9 cellular contexts compared by ENCODE assay signal in the genomic region with DNA sequence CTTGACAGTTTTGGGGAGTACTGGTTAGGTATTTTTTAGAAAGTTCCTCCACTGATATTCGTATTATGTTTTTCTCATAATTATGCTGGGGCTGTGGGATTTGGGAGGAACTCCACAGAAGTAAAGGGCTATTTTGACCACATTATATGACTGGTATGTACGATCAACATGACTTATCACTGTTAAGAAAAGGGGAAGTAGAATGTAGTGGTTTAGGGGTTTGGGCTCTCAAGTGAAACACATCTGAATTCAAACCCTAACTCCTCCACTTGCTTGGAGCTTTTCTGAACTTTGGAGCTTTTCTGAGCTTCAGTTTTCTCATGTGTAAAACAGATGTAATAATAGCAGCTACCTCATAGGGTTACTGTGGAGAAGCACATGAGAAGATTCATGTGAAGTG.
DNase-seq lines count a peak whose midpoint lies in the region; ATAC-seq and TF ChIP-seq lines count a peak whose summit lies in the region.
"Had no signal": no experiment of that assay in that cellular context is flagged by ENCODE, and none has a peak within 500 bp of the region (broad histone marks: within the 10 kb centered on the region; RNA-seq: fewer than 3 reads in every experiment).

No MANE protein-coding gene starts in this region.

- peak; percentile 99 for ATAC-seq in GM19035 (IDR thresholded peaks at IDR 0.05; ENCODE audit: unreplicated experiment)
- ATAC-seq in HG02678 (IDR thresholded peaks at IDR 0.05; ENCODE audit: unreplicated experiment) = peak; percentile 99
- peak; percentile 99 for ATAC-seq in HG03565 (IDR thresholded peaks at IDR 0.05; ENCODE audit: unreplicated experiment)
- ATAC-seq in aorta (ENCODE audit: low FRiP score) = no peak
- ATAC-seq: Panc1 had no signal

- no peak overlapping the region for H3K4me2 ChIP-seq in osteoblast (ENCODE audit: insufficient read depth, low read length)
- H3K4me2 ChIP-seq: KMS-11 had no signal

- no peak for TF ChIP-seq CTCF in osteoblast (IDR thresholded peaks at IDR 0.05; ENCODE audit: extremely low read depth, low read depth, low read length)

- peak overlapping the region; percentile 53 for H2AFZ ChIP-seq in osteoblast (ENCODE audit: low read length)

- no peaks in the 10 kb centered on the region for H3K36me3 ChIP-seq in osteoblast (ENCODE audit: insufficient read depth, low read length)
- H3K36me3 ChIP-seq in aorta (ENCODE audit: control insufficient read depth in 1 of 2, insufficient read depth in 2 of 2, low read length in 1 of 2) = no peaks in the 10 kb centered on the region

- H3K4me1 ChIP-seq in osteoblast (ENCODE audit: insufficient read depth, low read length) (no peaks in the 10 kb centered on the region), aorta (ENCODE audit: control insufficient read depth in 1 of 2, insufficient read depth in 2 of 2, low read length in 2 of 2) (no peaks in the 10 kb centered on the region)

- no peak for DNase-seq in osteoblast (ENCODE audit: insufficient read length, low spot score, missing footprints)
- DNase-seq in SW 1271 (lab: John Stamatoyannopoulos, UW) = no peak
- DNase-seq in NCI-H2029 treated with DMSO at 0.1 percent for 48 hours (lab: John Stamatoyannopoulos, UW) = no peak
- no peak for DNase-seq in aorta

- H3K27me3 ChIP-seq in osteoblast (ENCODE audit: insufficient read depth, low read length) (no peaks in the 10 kb centered on the region), aorta (ENCODE audit: control insufficient read depth in 1 of 2, insufficient read depth in 2 of 2, low read length in 1 of 2) (no peaks in the 10 kb centered on the region)

- H3K9me3 ChIP-seq in osteoblast (ENCODE audit: low read depth, low read length) = no peaks in the 10 kb centered on the region
- no peaks in the 10 kb centered on the region for H3K9me3 ChIP-seq in aorta (ENCODE audit: control insufficient read depth, low read length)

- 59 to 69% methylated on average over 2 of the region's 2 CpGs for WGBS in aorta, 2 donors

- no peaks in the 10 kb centered on the region for H4K20me1 ChIP-seq in osteoblast (ENCODE audit: insufficient read depth, low read length)

- intact Hi-C loops in aorta (cut with DNase I) = no loop called here

- H3K4me3 ChIP-seq in osteoblast (ENCODE audit: insufficient read depth, low read length) (no peak overlapping the region), aorta (ENCODE audit: low read length in 2 of 2) (no peak overlapping the region)

- H3K79me2 ChIP-seq in osteoblast (ENCODE audit: insufficient read depth, low read length) = no peaks in the 10 kb centered on the region

- no peak overlapping the region for H3K27ac ChIP-seq in osteoblast (ENCODE audit: low read depth, low read length)
- no peak overlapping the region for H3K27ac ChIP-seq in aorta (ENCODE audit: low read depth in 1 of 2, low read length in 2 of 2)
- H3K27ac ChIP-seq: KMS-11 had no signal
